In genomic region chr20:41538810-41539596, GRCh38 we compare ENCODE assay signal across 1 cellular context.
TF ChIP-seq lines count a peak whose summit lies in the region.

No MANE protein-coding gene starts in this region.

TF ChIP-seq in K562, 482 proteins besides CTCF, POLR2A, EP300 and RAD21 (continued from another document and continues in another):
- TF ChIP-seq MGA (IDR thresholded peaks at IDR 0.05) (no peak), RHOXF2B (CRISPR knock-in tag; conservative IDR thresholded peaks at IDR 0.05) (no peak), ZZZ3 (IDR thresholded peaks at IDR 0.05) (no peak), TSC22D4 (tag; IDR thresholded peaks at IDR 0.05) (no peak), ZFX (CRISPR knock-in tag; IDR thresholded peaks at IDR 0.05) (no peak), ZBTB7A (IDR thresholded peaks at IDR 0.05; ENCODE audit: borderline replicate concordance, control insufficient read depth, low read depth, low read length) (peak; percentile 45; the same call in 1 of the 2 replicates), DIDO1 (tag; IDR thresholded peaks at IDR 0.05; ENCODE audit: low read depth) (no peak), ELF1 (tag; IDR thresholded peaks at IDR 0.05) (no peak), CGGBP1 (CRISPR knock-in tag; IDR thresholded peaks at IDR 0.05) (no peak), ILK (tag; IDR thresholded peaks at IDR 0.05; ENCODE audit: borderline replicate concordance, low read depth) (no peak), CEBPZ (IDR thresholded peaks at IDR 0.05; ENCODE audit: borderline replicate concordance, low read depth, low read length) (no peak), CC2D1A (IDR thresholded peaks at IDR 0.05) (peak; percentile 54; the same call in 1 of the 2 replicates), KDM4B (IDR thresholded peaks at IDR 0.05; ENCODE audit: borderline replicate concordance in 2 of 2, low read depth in 1 of 2) (no peak), KAT8 (IDR thresholded peaks at IDR 0.05; ENCODE audit: low read depth) (no peak), BRF1 (IDR thresholded peaks at IDR 0.05; ENCODE audit: borderline replicate concordance, extremely low read depth, insufficient read length) (no peak), ZNF717 (CRISPR knock-in tag; IDR thresholded peaks at IDR 0.05) (no peak), RNF2 (IDR thresholded peaks at IDR 0.05) (no peak; the same call in 1 of the 2 replicates), MNT (conservative IDR thresholded peaks at IDR 0.05) (no peak), ADNP (tag; IDR thresholded peaks at IDR 0.05) (no peak), NCOA1 (IDR thresholded peaks at IDR 0.05; ENCODE audit: low read depth) (peak; percentile 60; the same call in 1 of the 2 replicates), ZKSCAN1 (IDR thresholded peaks at IDR 0.05; ENCODE audit: low read depth, low read length) (no peak), NFIC (IDR thresholded peaks at IDR 0.05) (peak; percentile 39; the same call in 1 of the 2 replicates), CBFA2T3 (IDR thresholded peaks at IDR 0.05) (peak; percentile 93), ZNF121 (CRISPR knock-in tag; conservative IDR thresholded peaks at IDR 0.05) (no peak), MTF1 (CRISPR knock-in tag; IDR thresholded peaks at IDR 0.05; ENCODE audit: borderline replicate concordance) (no peak), MCM3 (IDR thresholded peaks at IDR 0.05) (no peak), TAF1 (IDR thresholded peaks at IDR 0.05; ENCODE audit: control insufficient read depth, extremely low read depth, insufficient read depth, low read length, severe bottlenecking) (peak; percentile 33), ZNF766 (CRISPR knock-in tag; conservative IDR thresholded peaks at IDR 0.05) (no peak), SMARCB1 (IDR thresholded peaks at IDR 0.05; ENCODE audit: insufficient read length, low read depth) (no peak), ARID1B (IDR thresholded peaks at IDR 0.05) (peak; percentile 82)
- TF ChIP-seq, protein P1, sequence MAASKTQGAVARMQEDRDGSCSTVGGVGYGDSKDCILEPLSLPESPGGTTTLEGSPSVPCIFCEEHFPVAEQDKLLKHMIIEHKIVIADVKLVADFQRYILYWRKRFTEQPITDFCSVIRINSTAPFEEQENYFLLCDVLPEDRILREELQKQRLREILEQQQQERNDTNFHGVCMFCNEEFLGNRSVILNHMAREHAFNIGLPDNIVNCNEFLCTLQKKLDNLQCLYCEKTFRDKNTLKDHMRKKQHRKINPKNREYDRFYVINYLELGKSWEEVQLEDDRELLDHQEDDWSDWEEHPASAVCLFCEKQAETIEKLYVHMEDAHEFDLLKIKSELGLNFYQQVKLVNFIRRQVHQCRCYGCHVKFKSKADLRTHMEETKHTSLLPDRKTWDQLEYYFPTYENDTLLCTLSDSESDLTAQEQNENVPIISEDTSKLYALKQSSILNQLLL (CRISPR knock-in tag; IDR thresholded peaks at IDR 0.05; ENCODE audit: borderline replicate concordance): no peak
- TF ChIP-seq, protein P2, sequence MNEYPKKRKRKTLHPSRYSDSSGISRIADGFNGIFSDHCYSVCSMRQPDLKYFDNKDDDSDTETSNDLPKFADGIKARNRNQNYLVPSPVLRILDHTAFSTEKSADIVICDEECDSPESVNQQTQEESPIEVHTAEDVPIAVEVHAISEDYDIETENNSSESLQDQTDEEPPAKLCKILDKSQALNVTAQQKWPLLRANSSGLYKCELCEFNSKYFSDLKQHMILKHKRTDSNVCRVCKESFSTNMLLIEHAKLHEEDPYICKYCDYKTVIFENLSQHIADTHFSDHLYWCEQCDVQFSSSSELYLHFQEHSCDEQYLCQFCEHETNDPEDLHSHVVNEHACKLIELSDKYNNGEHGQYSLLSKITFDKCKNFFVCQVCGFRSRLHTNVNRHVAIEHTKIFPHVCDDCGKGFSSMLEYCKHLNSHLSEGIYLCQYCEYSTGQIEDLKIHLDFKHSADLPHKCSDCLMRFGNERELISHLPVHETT (CRISPR knock-in tag; conservative IDR thresholded peaks at IDR 0.05 in 1 of 2, IDR thresholded peaks at IDR 0.05 in 1 of 2): no peak
- TF ChIP-seq, protein P3, sequence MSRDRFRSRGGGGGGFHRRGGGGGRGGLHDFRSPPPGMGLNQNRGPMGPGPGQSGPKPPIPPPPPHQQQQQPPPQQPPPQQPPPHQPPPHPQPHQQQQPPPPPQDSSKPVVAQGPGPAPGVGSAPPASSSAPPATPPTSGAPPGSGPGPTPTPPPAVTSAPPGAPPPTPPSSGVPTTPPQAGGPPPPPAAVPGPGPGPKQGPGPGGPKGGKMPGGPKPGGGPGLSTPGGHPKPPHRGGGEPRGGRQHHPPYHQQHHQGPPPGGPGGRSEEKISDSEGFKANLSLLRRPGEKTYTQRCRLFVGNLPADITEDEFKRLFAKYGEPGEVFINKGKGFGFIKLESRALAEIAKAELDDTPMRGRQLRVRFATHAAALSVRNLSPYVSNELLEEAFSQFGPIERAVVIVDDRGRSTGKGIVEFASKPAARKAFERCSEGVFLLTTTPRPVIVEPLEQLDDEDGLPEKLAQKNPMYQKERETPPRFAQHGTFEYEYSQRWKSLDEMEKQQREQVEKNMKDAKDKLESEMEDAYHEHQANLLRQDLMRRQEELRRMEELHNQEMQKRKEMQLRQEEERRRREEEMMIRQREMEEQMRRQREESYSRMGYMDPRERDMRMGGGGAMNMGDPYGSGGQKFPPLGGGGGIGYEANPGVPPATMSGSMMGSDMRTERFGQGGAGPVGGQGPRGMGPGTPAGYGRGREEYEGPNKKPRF (IDR thresholded peaks at IDR 0.05; ENCODE audit: low read depth, low read length): no peak
- TF ChIP-seq, protein P4, sequence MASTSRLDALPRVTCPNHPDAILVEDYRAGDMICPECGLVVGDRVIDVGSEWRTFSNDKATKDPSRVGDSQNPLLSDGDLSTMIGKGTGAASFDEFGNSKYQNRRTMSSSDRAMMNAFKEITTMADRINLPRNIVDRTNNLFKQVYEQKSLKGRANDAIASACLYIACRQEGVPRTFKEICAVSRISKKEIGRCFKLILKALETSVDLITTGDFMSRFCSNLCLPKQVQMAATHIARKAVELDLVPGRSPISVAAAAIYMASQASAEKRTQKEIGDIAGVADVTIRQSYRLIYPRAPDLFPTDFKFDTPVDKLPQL (IDR thresholded peaks at IDR 0.05; ENCODE audit: extremely low read depth, insufficient read length): no peak
